Comparison of ENCODE assay signal across 8 cellular contexts in genomic region chr18:59402432-59403090, GRCh38. TPM values are rescaled to one million over a fixed set of nuclear protein-coding genes. Genes with fewer than 3 reads are reported as not detected.
A peak's percentile ranks its signal among the peaks of the same experiment; 100 is the strongest.
DNase-seq lines count a peak whose midpoint lies in the region; ATAC-seq, FAIRE-seq and TF ChIP-seq lines count a peak whose summit lies in the region.

No MANE protein-coding gene starts in this region.

- TF ChIP-seq CTCF in activated B cell treated with CpG ODN at 0.5 μM for 24 hours (IDR thresholded peaks at IDR 0.05), result no peak

- peak; percentile 75 for FAIRE-seq in GM19239 (lab: Jason Lieb, UNC)

- intact Hi-C loops in activated B cell treated with CpG ODN at 0.5 μM for 24 hours (cut with micrococcal nuclease), result loop anchor here (2.0 to 5.0 kb wide), 4 partner anchors 94 to 634 kb away; no protein-coding TSS in a partner anchor

- peak in 11 of 14 donors; percentile 17 to 67 (median 35) for DNase-seq in C1 segment of cervical spinal cord (lab: John Stamatoyannopoulos, UW)
- DNase-seq in GM19239 (ENCODE audit: insufficient read length, low spot score), result peak; percentile 78
- DNase-seq in NCI-H2227 treated with DMSO at 0.1 percent for 48 hours (lab: John Stamatoyannopoulos, UW), result peak; percentile 95
- peak; percentile 50 for DNase-seq in activated B cell treated with CpG ODN at 0.5 μM for 24 hours
- peak in 58 of 61 donors; percentile 5 to 77 (median 38) for DNase-seq in caudate nucleus (lab: John Stamatoyannopoulos, UW)
- peak; percentile 60 for DNase-seq in kidney glomerular epithelial cell (lab: John Stamatoyannopoulos, UW)
- peak; percentile 60 to 65 for DNase-seq in stimulated activated CD4-positive, alpha-beta T cell treated with anti-CD3 and anti-CD28 coated beads, Interleukin-4, amount 100 ng/mL, for 4 hours

- no peak overlapping the region for H3K27ac Mint-ChIP-seq in activated B cell treated with CpG ODN at 0.5 μM for 24 hours

- H3K4me3 Mint-ChIP-seq in activated B cell treated with CpG ODN at 0.5 μM for 24 hours, result no peak overlapping the region

- no peaks in the 10 kb centered on the region for H3K36me3 Mint-ChIP-seq in activated B cell treated with CpG ODN at 0.5 μM for 24 hours (ENCODE audit: low read depth)

- H3K27ac ChIP-seq in caudate nucleus (ENCODE audit: low read depth, low read length), result no peak overlapping the region

- H3K9me3 Mint-ChIP-seq in activated B cell treated with CpG ODN at 0.5 μM for 24 hours, result no peaks in the 10 kb centered on the region

- peak; percentile 98 for ATAC-seq in HG03280 (IDR thresholded peaks at IDR 0.05; ENCODE audit: unreplicated experiment)
- peak; percentile 96 for ATAC-seq in activated B cell treated with CpG ODN at 0.5 μM for 24 hours (ENCODE audit: low read depth)

- H3K27me3 Mint-ChIP-seq in activated B cell treated with CpG ODN at 0.5 μM for 24 hours, result peaks cover 4% of the 10 kb centered on the region

- CTCF ChIA-PET in activated B cell treated with CpG ODN at 0.5 μM for 24 hours (lab: Charles Lee), result interaction anchor here (0.7 to 2.8 kb wide), 22 partner anchors 13 to 634 kb away, joined by 3 to 62 read pairs (median 4); partner anchors contain the start of gene LMAN1

- POLR2A ChIA-PET in activated B cell treated with CpG ODN at 0.5 μM for 24 hours (lab: Charles Lee), result no interaction called here

- H3K4me1 Mint-ChIP-seq in activated B cell treated with CpG ODN at 0.5 μM for 24 hours, result peaks cover 3% of the 10 kb centered on the region

RNA-seq across cellular contexts. Expression of gene LMAN1, which starts 43.5 kb away (rescaled TPM):
- 33.5 and 40.3 TPM in 2 replicates for total RNA-seq in activated B cell treated with CpG ODN at 0.5 μM for 24 hours

Comparison
In these comparisons a context has a peak if more than half of its experiments do, and no peak if none do; other contexts are left out.
1. DNase-seq: peak in every context shown above with its lines; median percentile 95 in NCI-H2227 treated with DMSO at 0.1 percent for 48 hours; 78 in GM19239; 62 in stimulated activated CD4-positive, alpha-beta T cell treated with anti-CD3 and anti-CD28 coated beads, Interleukin-4, amount 100 ng/mL, for 4 hours; 60 in kidney glomerular epithelial cell; 50 in activated B cell treated with CpG ODN at 0.5 μM for 24 hours; 38 in caudate nucleus; 35 in C1 segment of cervical spinal cord.